Comparison of ENCODE assay signal across 36 cellular contexts in genomic region chr11:33194455-33194854, GRCh38.
"Had no signal": no experiment of that assay in that cellular context is flagged by ENCODE, and none has a peak within 500 bp of the region (broad histone marks: within the 10 kb centered on the region; RNA-seq: fewer than 3 reads in every experiment).

No MANE protein-coding gene starts in this region.

- H3K4me1 ChIP-seq: ascending aorta had no signal

- H3K27ac Mint-ChIP-seq: activated B cell treated with CpG ODN at 0.5 μM for 24 hours; activated CD4-positive, alpha-beta memory T cell treated with anti-CD3 and anti-CD28 coated beads, Interleukin-2, amount 10 ng/mL, durations not matched to agents 7 days and 5 days; activated CD4-positive, alpha-beta T cell treated with anti-CD3 and anti-CD28 coated beads for 36 hours; activated CD4-positive, alpha-beta T cell treated with anti-CD3 and anti-CD28 coated beads, Interleukin-2, amount 10 ng/mL, durations not matched to agents 7 days and 5 days; activated CD8-positive, alpha-beta memory T cell treated with anti-CD3 and anti-CD28 coated beads, Interleukin-2, amount 10 ng/mL, durations not matched to agents 7 days and 5 days; activated CD8-positive, alpha-beta T cell treated with anti-CD3 and anti-CD28 coated beads, Interleukin-2, amount 10 ng/mL, durations not matched to agents 7 days and 5 days; activated naive CD4-positive, alpha-beta T cell treated with anti-CD3 and anti-CD28 coated beads, Interleukin-2, amount 10 ng/mL, durations not matched to agents 7 days and 5 days; activated naive CD4-positive, alpha-beta T cell treated with anti-CD3 and anti-CD28 coated beads, Interleukin-2, amount 50 U/mL, for 24 hours; activated naive CD8-positive, alpha-beta T cell; activated naive CD8-positive, alpha-beta T cell treated with anti-CD3 and anti-CD28 coated beads, Interleukin-2, amount 10 ng/mL, durations not matched to agents 7 days and 5 days; activated naive CD8-positive, alpha-beta T cell treated with anti-CD3 and anti-CD28 coated beads, Interleukin-2, amount 50 U/mL, for 24 hours; activated T-cell treated with anti-CD3 and anti-CD28 coated beads, Interleukin-2, amount 50 U/mL, for 24 hours; activated T-helper 2 cell treated with anti-CD3 and anti-CD28 coated beads, Interferon-gamma antibody, Interleukin-2, Interleukin-4, amounts not matched to agents 10 μg/mL and 5 μg/mL and 100 μg/mL, durations not matched to agents 14 hours and 24 hours and 36 hours; brain; T-helper 1 cell treated with Interleukin-12 subunit alpha and Interleukin-12 subunit beta and Interleukin-4 antibody, amounts not matched to agents 30 μg/mL and 1 μg/mL, for 36 hours; T-helper 2 cell treated with Interferon-gamma antibody and Interleukin-4, amounts not matched to agents 5 μg/mL and 100 μg/mL, for 36 hours had no signal

- H3K9me3 Mint-ChIP-seq: activated B cell treated with CpG ODN at 0.5 μM for 24 hours; activated CD4-positive, alpha-beta memory T cell treated with anti-CD3 and anti-CD28 coated beads, Interleukin-2, amount 10 ng/mL, durations not matched to agents 7 days and 5 days; activated CD4-positive, alpha-beta T cell treated with anti-CD3 and anti-CD28 coated beads, Interleukin-2, amount 10 ng/mL, durations not matched to agents 7 days and 5 days; activated naive CD4-positive, alpha-beta T cell treated with anti-CD3 and anti-CD28 coated beads, Interleukin-2, amount 10 ng/mL, durations not matched to agents 7 days and 5 days; activated naive CD4-positive, alpha-beta T cell treated with anti-CD3 and anti-CD28 coated beads, Interleukin-2, amount 50 U/mL, for 24 hours; activated naive CD8-positive, alpha-beta T cell treated with anti-CD3 and anti-CD28 coated beads, Interleukin-2, amount 10 ng/mL, durations not matched to agents 7 days and 5 days; activated naive CD8-positive, alpha-beta T cell treated with anti-CD3 and anti-CD28 coated beads, Interleukin-2, amount 50 U/mL, for 24 hours; activated T-cell treated with anti-CD3 and anti-CD28 coated beads, Interleukin-2, amount 50 U/mL, for 24 hours; activated T-helper 2 cell treated with anti-CD3 and anti-CD28 coated beads, Interferon-gamma antibody, Interleukin-2, Interleukin-4, amounts not matched to agents 10 μg/mL and 5 μg/mL and 100 μg/mL, durations not matched to agents 14 hours and 24 hours and 36 hours; brain; central memory CD8-positive, alpha-beta T cell; T-helper 1 cell treated with Interleukin-12 subunit alpha and Interleukin-12 subunit beta and Interleukin-4 antibody, amounts not matched to agents 30 μg/mL and 1 μg/mL, for 36 hours; T-helper 2 cell treated with Interferon-gamma antibody and Interleukin-4, amounts not matched to agents 5 μg/mL and 100 μg/mL, for 36 hours had no signal

- H3K36me3 Mint-ChIP-seq: activated CD8-positive, alpha-beta memory T cell treated with anti-CD3 and anti-CD28 coated beads, Interleukin-2, amount 10 ng/mL, durations not matched to agents 7 days and 5 days; activated naive CD4-positive, alpha-beta T cell treated with anti-CD3 and anti-CD28 coated beads, Interleukin-2, amount 10 ng/mL, durations not matched to agents 7 days and 5 days; activated naive CD4-positive, alpha-beta T cell treated with anti-CD3 and anti-CD28 coated beads, Interleukin-2, amount 50 U/mL, for 24 hours; brain had no signal

- H3K4me3 Mint-ChIP-seq: activated B cell treated with CpG ODN at 0.5 μM for 24 hours; activated CD4-positive, alpha-beta memory T cell treated with anti-CD3 and anti-CD28 coated beads, Interleukin-2, amount 10 ng/mL, durations not matched to agents 7 days and 5 days; activated CD4-positive, alpha-beta T cell treated with anti-CD3 and anti-CD28 coated beads for 36 hours; activated CD4-positive, alpha-beta T cell treated with anti-CD3 and anti-CD28 coated beads, Interleukin-2, amount 10 ng/mL, durations not matched to agents 7 days and 5 days; activated CD8-positive, alpha-beta memory T cell treated with anti-CD3 and anti-CD28 coated beads, Interleukin-2, amount 10 ng/mL, durations not matched to agents 7 days and 5 days; activated CD8-positive, alpha-beta T cell treated with anti-CD3 and anti-CD28 coated beads, Interleukin-2, amount 10 ng/mL, durations not matched to agents 7 days and 5 days; activated naive CD4-positive, alpha-beta T cell treated with anti-CD3 and anti-CD28 coated beads, Interleukin-2, amount 10 ng/mL, durations not matched to agents 7 days and 5 days; activated naive CD4-positive, alpha-beta T cell treated with anti-CD3 and anti-CD28 coated beads, Interleukin-2, amount 50 U/mL, for 24 hours; activated naive CD8-positive, alpha-beta T cell; activated naive CD8-positive, alpha-beta T cell treated with anti-CD3 and anti-CD28 coated beads, Interleukin-2, amount 10 ng/mL, durations not matched to agents 7 days and 5 days; activated naive CD8-positive, alpha-beta T cell treated with anti-CD3 and anti-CD28 coated beads, Interleukin-2, amount 50 U/mL, for 24 hours; activated T-cell treated with anti-CD3 and anti-CD28 coated beads, Interleukin-2, amount 50 U/mL, for 24 hours; brain; central memory CD8-positive, alpha-beta T cell; T-helper 1 cell treated with Interleukin-12 subunit alpha and Interleukin-12 subunit beta and Interleukin-4 antibody, amounts not matched to agents 30 μg/mL and 1 μg/mL, for 36 hours; T-helper 2 cell treated with Interferon-gamma antibody and Interleukin-4, amounts not matched to agents 5 μg/mL and 100 μg/mL, for 36 hours had no signal

- H3K27me3 ChIP-seq: ascending aorta, cardiac muscle cell had no signal

- H3K27me3 Mint-ChIP-seq: activated B cell treated with CpG ODN at 0.5 μM for 24 hours; activated CD4-positive, alpha-beta memory T cell treated with anti-CD3 and anti-CD28 coated beads, Interleukin-2, amount 10 ng/mL, durations not matched to agents 7 days and 5 days; activated CD4-positive, alpha-beta T cell treated with anti-CD3 and anti-CD28 coated beads for 36 hours; activated CD4-positive, alpha-beta T cell treated with anti-CD3 and anti-CD28 coated beads, Interleukin-2, amount 10 ng/mL, durations not matched to agents 7 days and 5 days; activated CD8-positive, alpha-beta memory T cell treated with anti-CD3 and anti-CD28 coated beads, Interleukin-2, amount 10 ng/mL, durations not matched to agents 7 days and 5 days; activated naive CD4-positive, alpha-beta T cell treated with anti-CD3 and anti-CD28 coated beads, Interleukin-2, amount 10 ng/mL, durations not matched to agents 7 days and 5 days; activated naive CD4-positive, alpha-beta T cell treated with anti-CD3 and anti-CD28 coated beads, Interleukin-2, amount 50 U/mL, for 24 hours; activated naive CD8-positive, alpha-beta T cell; activated naive CD8-positive, alpha-beta T cell treated with anti-CD3 and anti-CD28 coated beads, Interleukin-2, amount 10 ng/mL, durations not matched to agents 7 days and 5 days; activated naive CD8-positive, alpha-beta T cell treated with anti-CD3 and anti-CD28 coated beads, Interleukin-2, amount 50 U/mL, for 24 hours; activated T-cell treated with anti-CD3 and anti-CD28 coated beads, Interleukin-2, amount 50 U/mL, for 24 hours; central memory CD8-positive, alpha-beta T cell had no signal

- H3K9me3 ChIP-seq: ascending aorta had no signal

- H3K36me3 ChIP-seq: ascending aorta, cardiac muscle cell had no signal

- H3K4me3 ChIP-seq: ascending aorta, cardiac muscle cell had no signal

- ATAC-seq: activated CD4-positive, alpha-beta T cell treated with anti-CD3 and anti-CD28 coated beads for 36 hours; activated CD4-positive, CD25-positive, alpha-beta regulatory T cell treated with anti-CD3 and anti-CD28 coated beads, Interleukin-2, amount 50 U/mL, for 24 hours; activated CD8-positive, alpha-beta memory T cell treated with anti-CD3 and anti-CD28 coated beads, Interleukin-2, amount 10 ng/mL, durations not matched to agents 7 days and 5 days; activated CD8-positive, alpha-beta T cell treated with anti-CD3 and anti-CD28 coated beads, Interleukin-2, amount 10 ng/mL, durations not matched to agents 7 days and 5 days; activated naive CD8-positive, alpha-beta T cell treated with anti-CD3 and anti-CD28 coated beads, Interleukin-2, amount 50 U/mL, for 24 hours had no signal

- H3K27ac ChIP-seq: ascending aorta, cardiac muscle cell, VCaP had no signal

- DNase-seq: activated B cell treated with CpG ODN at 0.5 μM for 24 hours; activated CD4-positive, alpha-beta memory T cell treated with anti-CD3 and anti-CD28 coated beads, Interleukin-2, amount 10 ng/mL, durations not matched to agents 7 days and 5 days; activated CD4-positive, alpha-beta T cell treated with anti-CD3 and anti-CD28 coated beads for 1 hour; activated CD4-positive, alpha-beta T cell treated with anti-CD3 and anti-CD28 coated beads for 36 hours; activated CD4-positive, alpha-beta T cell treated with anti-CD3 and anti-CD28 coated beads for 48 hours; activated CD4-positive, alpha-beta T cell treated with anti-CD3 and anti-CD28 coated beads, Interleukin-2, amount 10 ng/mL, durations not matched to agents 7 days and 5 days; activated CD4-positive, alpha-beta T cell treated with anti-CD3 and anti-CD28 coated beads, Interleukin-2, amount 50 U/mL, for 48 hours; activated CD8-positive, alpha-beta memory T cell treated with anti-CD3 and anti-CD28 coated beads for 24 hours; activated CD8-positive, alpha-beta memory T cell treated with anti-CD3 and anti-CD28 coated beads, Interleukin-2, amount 10 ng/mL, durations not matched to agents 7 days and 5 days; activated CD8-positive, alpha-beta memory T cell treated with anti-CD3 and anti-CD28 coated beads, Interleukin-2, amount 50 U/mL, for 48 hours; activated CD8-positive, alpha-beta T cell treated with anti-CD3 and anti-CD28 coated beads, Interleukin-2, amount 10 ng/mL, durations not matched to agents 7 days and 5 days; activated effector memory CD4-positive, alpha-beta T cell treated with Interleukin-2 at 50 U/mL for 16 hours; activated gamma-delta T cell; activated naive CD4-positive, alpha-beta T cell treated with anti-CD3 and anti-CD28 coated beads, Interleukin-2, amount 10 ng/mL, durations not matched to agents 7 days and 5 days; activated naive CD4-positive, alpha-beta T cell treated with Interleukin-2 at 50 U/mL for 16 hours; activated naive CD8-positive, alpha-beta T cell treated with anti-CD3 and anti-CD28 coated beads, Interleukin-2, amount 10 ng/mL, durations not matched to agents 7 days and 5 days; activated naive CD8-positive, alpha-beta T cell treated with anti-CD3 and anti-CD28 coated beads, Interleukin-2, amount 50 U/mL, for 24 hours; activated T-cell treated with anti-CD3 and anti-CD28 coated beads, Interleukin-2, amount 50 U/mL, for 24 hours; activated T-cell treated with anti-CD3 and anti-CD28 coated beads, Interleukin-2, amount 50 U/mL, for 48 hours; amygdala; anterior cingulate cortex; caudate nucleus; cerebellar nuclear complex; T-helper 2 cell; T-helper 9 cell had no signal

- H3K4me1 Mint-ChIP-seq: activated B cell treated with CpG ODN at 0.5 μM for 24 hours; activated CD4-positive, alpha-beta T cell treated with anti-CD3 and anti-CD28 coated beads for 36 hours; activated CD4-positive, alpha-beta T cell treated with anti-CD3 and anti-CD28 coated beads, Interleukin-2, amount 10 ng/mL, durations not matched to agents 7 days and 5 days; activated CD8-positive, alpha-beta memory T cell treated with anti-CD3 and anti-CD28 coated beads, Interleukin-2, amount 10 ng/mL, durations not matched to agents 7 days and 5 days; activated naive CD4-positive, alpha-beta T cell treated with anti-CD3 and anti-CD28 coated beads, Interleukin-2, amount 10 ng/mL, durations not matched to agents 7 days and 5 days; activated naive CD4-positive, alpha-beta T cell treated with anti-CD3 and anti-CD28 coated beads, Interleukin-2, amount 50 U/mL, for 24 hours; activated naive CD8-positive, alpha-beta T cell treated with anti-CD3 and anti-CD28 coated beads, Interleukin-2, amount 10 ng/mL, durations not matched to agents 7 days and 5 days; activated naive CD8-positive, alpha-beta T cell treated with anti-CD3 and anti-CD28 coated beads, Interleukin-2, amount 50 U/mL, for 24 hours; central memory CD8-positive, alpha-beta T cell had no signal
